Comparison of ENCODE assay signal across 24 cellular contexts in the genomic region with DNA sequence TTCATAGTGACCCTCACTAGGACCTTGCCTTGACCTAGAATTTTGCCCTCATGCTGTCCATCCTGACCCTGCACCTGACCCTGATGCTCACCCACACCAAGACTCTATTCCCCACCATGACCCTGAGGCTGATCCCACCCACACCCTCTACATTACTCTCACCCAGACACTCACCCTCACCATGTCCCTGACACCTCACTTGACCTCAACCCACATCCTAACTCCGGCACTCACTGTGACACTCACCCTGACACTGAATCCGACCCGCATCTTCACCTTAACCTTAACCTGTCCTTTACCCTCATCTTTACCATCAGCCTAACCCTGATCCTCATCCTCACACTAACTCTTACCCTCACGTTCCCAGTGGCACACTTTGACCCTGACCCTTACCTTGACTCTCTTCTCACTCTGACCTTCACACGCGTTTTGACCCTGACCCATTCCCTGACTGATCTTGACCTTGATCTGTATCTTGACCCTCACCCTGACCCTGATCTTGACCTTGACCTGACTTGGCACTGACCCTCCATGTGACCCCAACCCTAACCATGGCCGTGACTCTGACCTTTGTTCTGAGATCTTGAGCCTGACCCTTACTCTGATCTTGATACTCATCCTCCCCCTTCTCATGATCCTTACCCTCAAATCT. TPM values are rescaled to one million over a fixed set of nuclear protein-coding genes. Genes with fewer than 3 reads are reported as not detected.
A peak's percentile ranks its signal among the peaks of the same experiment; 100 is the strongest.
DNase-seq lines count a peak whose midpoint lies in the region; ATAC-seq, FAIRE-seq and TF ChIP-seq lines count a peak whose summit lies in the region.
"Had no signal": no experiment of that assay in that cellular context is flagged by ENCODE, and none has a peak within 500 bp of the region (broad histone marks: within the 10 kb centered on the region; RNA-seq: fewer than 3 reads in every experiment).

No MANE protein-coding gene starts in this region.

- H3K27me3 ChIP-seq in DND-41 (ENCODE audit: insufficient read depth, low read length, poor library complexity) (no peaks in the 10 kb centered on the region), HepG2 (ENCODE audit: control insufficient read depth in 1 of 2, insufficient read depth in 2 of 2, low read length in 2 of 2) (peaks cover 0 to 4% of the 10 kb centered on the region in 2 experiments; a peak in 1 of 5 replicates), gastrocnemius medialis (no peaks in the 10 kb centered on the region)
- H3K27me3 ChIP-seq: BLaER1, MG63 had no signal

- TF ChIP-seq POLR2A in HepG2 (IDR thresholded peaks at IDR 0.05; ENCODE audit: insufficient read depth in 1 of 2, low read depth in 2 of 2, low read length in 2 of 2) (no peak), gastrocnemius medialis (IDR thresholded peaks at IDR 0.05) (no peak)

- ATAC-seq in DND-41 (ENCODE audit: insufficient read depth, low read depth) (peak; percentile 19; the same call in 1 of the 3 replicates), HepG2 (no peak), GM21619 (IDR thresholded peaks at IDR 0.05; ENCODE audit: unreplicated experiment) (no peak), gastrocnemius medialis (no peak)
- ATAC-seq in activated T-helper 17 cell treated with anti-CD3 and anti-CD28 coated beads, Interleukin-2, amount 50 U/mL, for 72 hours (replicated peaks), result peak; percentile 29
- ATAC-seq in stimulated activated memory B cell treated with anti-CD40 and anti-IgM and Interleukin-4, amounts not matched to agents 10 μg/mL and 1 μg/mL and 100 μg/mL, for 72 hours, result peak; percentile 46
- ATAC-seq: GM12878 had no signal

- H3K27ac ChIP-seq in DND-41 (ENCODE audit: low read length), result no peak overlapping the region
- H3K27ac ChIP-seq in HepG2 (ENCODE audit: extremely low read length, insufficient read depth, low read length), result no peak overlapping the region
- H3K27ac ChIP-seq in gastrocnemius medialis, result no peak overlapping the region
- H3K27ac ChIP-seq: BLaER1, SJSA1 had no signal

- DNase-seq in DND-41, result no peak
- DNase-seq in HepG2 (ENCODE audit: low spot score), result no peak
- DNase-seq in gastrocnemius medialis, result no peak
- no peak for DNase-seq in NCI-H2227 treated with DMSO at 0.1 percent for 48 hours (lab: John Stamatoyannopoulos, UW)
- DNase-seq: CD4-positive, alpha-beta memory T cell; COR-L47; EL; GDM1; KBM-7; MG63; NCI-H1105 treated with DMSO at 0.1 percent for 48 hours; NCI-H146; NCI-H2029; NCI-H446 treated with DMSO at 0.1 percent for 48 hours; NCI-H526 treated with DMSO at 0.1 percent for 48 hours; Right ventricle myocardium superior; RPMI8226 had no signal

- H3K36me3 ChIP-seq in DND-41 (ENCODE audit: insufficient read depth, low read length) (no peaks in the 10 kb centered on the region), HepG2 (replicated peaks in 1 of 2; ENCODE audit: control insufficient read depth in 1 of 2, insufficient read depth in 2 of 2, low read length in 2 of 2) (no peaks in the 10 kb centered on the region), gastrocnemius medialis (no peaks in the 10 kb centered on the region)
- H3K36me3 ChIP-seq: BLaER1, MG63, SJSA1 had no signal

- H3K4me2 ChIP-seq in DND-41 (ENCODE audit: insufficient read depth, low read length), result no peak overlapping the region
- no peak overlapping the region for H3K4me2 ChIP-seq in HepG2 (ENCODE audit: low read depth, low read length)
- H3K4me2 ChIP-seq: BLaER1 had no signal

- no peaks in the 10 kb centered on the region for H3K4me1 Mint-ChIP-seq in activated T-helper 17 cell treated with anti-CD3 and anti-CD28 coated beads, Interleukin-2, amount 50 U/mL, for 72 hours
- H3K4me1 Mint-ChIP-seq in stimulated activated memory B cell treated with anti-CD40 and anti-IgM and Interleukin-4, amounts not matched to agents 10 μg/mL and 1 μg/mL and 100 μg/mL, for 72 hours, result no peaks in the 10 kb centered on the region

- H3K79me2 ChIP-seq in DND-41 (ENCODE audit: insufficient read depth, low read length), result no peaks in the 10 kb centered on the region
- no peaks in the 10 kb centered on the region for H3K79me2 ChIP-seq in HepG2 (ENCODE audit: insufficient read depth, low read length)

- no peaks in the 10 kb centered on the region for H3K9me3 Mint-ChIP-seq in activated T-helper 17 cell treated with anti-CD3 and anti-CD28 coated beads, Interleukin-2, amount 50 U/mL, for 72 hours
- H3K9me3 Mint-ChIP-seq in stimulated activated memory B cell treated with anti-CD40 and anti-IgM and Interleukin-4, amounts not matched to agents 10 μg/mL and 1 μg/mL and 100 μg/mL, for 72 hours, result peaks cover 4% of the 10 kb centered on the region
- H3K9me3 Mint-ChIP-seq: CD4-positive, alpha-beta memory T cell had no signal

- TF ChIP-seq CTCF in DND-41 (IDR thresholded peaks at IDR 0.05; ENCODE audit: borderline replicate concordance, extremely low read depth, low read length, poor library complexity, severe bottlenecking), result no peak
- TF ChIP-seq CTCF in HepG2 (CRISPR knock-in tag; IDR thresholded peaks at IDR 0.05), result no peak
- no peak for TF ChIP-seq CTCF in gastrocnemius medialis (IDR thresholded peaks at IDR 0.05 in 4 of 5, conservative IDR thresholded peaks at IDR 0.05 in 1 of 5)

- CTCF ChIA-PET in HepG2 (lab: Yijun Ruan, JAX; ENCODE audit: low intra/inter-chr PET ratio, low total read pairs), result no interaction called here

- intact Hi-C loops in HepG2 (cut with micrococcal nuclease; ENCODE audit: unreplicated experiment), result no loop called here
- intact Hi-C loops in gastrocnemius medialis (cut with DNase I; ENCODE audit: low total_unique reads), result no loop called here

- TF ChIP-seq RAD21 in HepG2 (CRISPR knock-in tag; IDR thresholded peaks at IDR 0.05), result no peak

- POLR2A ChIA-PET in HepG2 (lab: Yijun Ruan, JAX), result no interaction called here

- H3K27ac Mint-ChIP-seq in activated T-helper 17 cell treated with anti-CD3 and anti-CD28 coated beads, Interleukin-2, amount 50 U/mL, for 72 hours, result no peak overlapping the region
- H3K27ac Mint-ChIP-seq in stimulated activated memory B cell treated with anti-CD40 and anti-IgM and Interleukin-4, amounts not matched to agents 10 μg/mL and 1 μg/mL and 100 μg/mL, for 72 hours, result no peak overlapping the region
- H3K27ac Mint-ChIP-seq: CD4-positive, alpha-beta memory T cell had no signal

- H2AFZ ChIP-seq in DND-41 (ENCODE audit: low read depth, low read length) (no peak overlapping the region), HepG2 (ENCODE audit: low read length) (no peak overlapping the region)

- in situ Hi-C loops in HepG2 (cut with HindIII; ENCODE audit: extremely low pct_ligation_motif_present, low pct_unique_long_range_greater_than_20kb), result no loop called here
- in situ Hi-C loops in gastrocnemius medialis (cut with MboI; ENCODE audit: low sequenced_read_pairs in 4 of 4), result no loop called here

- H3K9ac ChIP-seq in DND-41 (ENCODE audit: low read depth, low read length), result no peak overlapping the region
- no peak overlapping the region for H3K9ac ChIP-seq in HepG2 (ENCODE audit: insufficient read depth, low read depth, low read length)
- H3K9ac ChIP-seq: BLaER1 had no signal

- H4K20me1 ChIP-seq in DND-41 (ENCODE audit: insufficient read depth, low read length) (no peaks in the 10 kb centered on the region), HepG2 (ENCODE audit: insufficient read depth, low read length) (no peaks in the 10 kb centered on the region)
- H4K20me1 ChIP-seq: BLaER1 had no signal

- no peak for TF ChIP-seq EP300 in HepG2 (IDR thresholded peaks at IDR 0.05; ENCODE audit: low read depth in 2 of 2, low read length in 2 of 2)
- TF ChIP-seq EP300 in HepG2 (CRISPR knock-in tag; IDR thresholded peaks at IDR 0.05; ENCODE audit: borderline replicate concordance), result no peak

- no peak overlapping the region for H3K4me3 ChIP-seq in DND-41 (ENCODE audit: low read depth in 1 of 2, low read length in 2 of 2)
- no peak overlapping the region for H3K4me3 ChIP-seq in HepG2 (replicated peaks in 1 of 3; ENCODE audit: insufficient read depth in 1 of 3, low read depth in 2 of 3, low read length in 3 of 3)
- no peak overlapping the region for H3K4me3 ChIP-seq in gastrocnemius medialis
- H3K4me3 ChIP-seq: BLaER1, GM12878, MG63, SJSA1 had no signal

- WGBS in HepG2 (ENCODE audit: low lambda C conversion rate), result 33% methylated on average over 7 of the region's 7 CpGs

- no peak overlapping the region for H3K4me3 Mint-ChIP-seq in activated T-helper 17 cell treated with anti-CD3 and anti-CD28 coated beads, Interleukin-2, amount 50 U/mL, for 72 hours
- H3K4me3 Mint-ChIP-seq in stimulated activated memory B cell treated with anti-CD40 and anti-IgM and Interleukin-4, amounts not matched to agents 10 μg/mL and 1 μg/mL and 100 μg/mL, for 72 hours, result no peak overlapping the region
- H3K4me3 Mint-ChIP-seq: CD4-positive, alpha-beta memory T cell had no signal

- H3K4me1 ChIP-seq in DND-41 (ENCODE audit: insufficient read depth, low read length) (no peaks in the 10 kb centered on the region), HepG2 (ENCODE audit: insufficient read depth, low read length) (no peaks in the 10 kb centered on the region), gastrocnemius medialis (no peaks in the 10 kb centered on the region)
- H3K4me1 ChIP-seq: BLaER1, SJSA1 had no signal

- BruUV-seq in HepG2 (replicated peaks; lab: Mats Ljungman, UMichigan), result no TSS peak

- no peak for FAIRE-seq in HepG2 (lab: Jason Lieb, UNC)
- FAIRE-seq: A204.1, GM12878 had no signal

- no peaks in the 10 kb centered on the region for H3K36me3 Mint-ChIP-seq in activated T-helper 17 cell treated with anti-CD3 and anti-CD28 coated beads, Interleukin-2, amount 50 U/mL, for 72 hours (ENCODE audit: low read depth)
- no peaks in the 10 kb centered on the region for H3K36me3 Mint-ChIP-seq in stimulated activated memory B cell treated with anti-CD40 and anti-IgM and Interleukin-4, amounts not matched to agents 10 μg/mL and 1 μg/mL and 100 μg/mL, for 72 hours
- H3K36me3 Mint-ChIP-seq: CD4-positive, alpha-beta memory T cell had no signal

- peaks cover 35% of the 10 kb centered on the region for H3K27me3 Mint-ChIP-seq in activated T-helper 17 cell treated with anti-CD3 and anti-CD28 coated beads, Interleukin-2, amount 50 U/mL, for 72 hours
- H3K27me3 Mint-ChIP-seq in stimulated activated memory B cell treated with anti-CD40 and anti-IgM and Interleukin-4, amounts not matched to agents 10 μg/mL and 1 μg/mL and 100 μg/mL, for 72 hours, result peaks cover 32% of the 10 kb centered on the region

- H3K9me3 ChIP-seq in DND-41 (ENCODE audit: insufficient read depth, low read length, severe bottlenecking) (no peaks in the 10 kb centered on the region), HepG2 (ENCODE audit: low read length) (no peaks in the 10 kb centered on the region), gastrocnemius medialis (no peaks in the 10 kb centered on the region)
- H3K9me3 ChIP-seq: BLaER1, MG63, SJSA1 had no signal

RNA-seq across cellular contexts. Expression of a gene that starts 22.2 kb away (rescaled TPM):
- total RNA-seq in activated T-helper 17 cell treated with anti-CD3 and anti-CD28 coated beads, Interleukin-2, amount 50 U/mL, for 72 hours, result 10 to 100 TPM; 27.1 to 32.6 TPM
- total RNA-seq in HepG2 (2016; rRNA removed; fragmentation: Illumina TruSeq; extraction: Trizol) (22.7 and 23.1 TPM in 2 replicates), gastrocnemius medialis (10 to 100 TPM; 24.1 to 44.3 (median 32.4) TPM)
- 27.5 and 27.9 TPM in 2 replicates for total RNA-seq in HepG2 (2016; cell fraction: cytosol; rRNA removed; fragmentation: Illumina TruSeq; extraction: Trizol; ENCODE audit: low read depth)
- 22.2 TPM in 2 replicates for total RNA-seq in HepG2 (2016; cell fraction: insoluble cytoplasmic fraction; rRNA removed; fragmentation: Illumina TruSeq; extraction: Trizol)
- 40.8 TPM in 2 replicates for total RNA-seq in HepG2 (2016; cell fraction: membrane; rRNA removed; fragmentation: Illumina TruSeq; extraction: Trizol)
- 17.3 and 19.7 TPM in 2 replicates for total RNA-seq in HepG2 (2016; cell fraction: nucleus; rRNA removed; fragmentation: Illumina TruSeq; extraction: Trizol)
- 31.4 and 32.7 TPM in 2 replicates for polyA plus RNA-seq in HepG2 (2011; rRNA removed)
- polyA plus RNA-seq in HepG2 (2011; cell fraction: cytosol; rRNA removed), result 31.5 and 41.4 TPM in 2 replicates
- 11.7 and 14.0 TPM in 2 replicates for polyA plus RNA-seq in HepG2 (2011; cell fraction: nucleus; rRNA removed)
- 22.4 and 22.9 TPM in 2 replicates for polyA plus RNA-seq in HepG2 (2012)
- 31.1 and 35.4 TPM in 2 replicates for polyA plus RNA-seq in HepG2 (2016; cell fraction: cytosol; fragmentation: Illumina TruSeq; extraction: Trizol; ENCODE audit: low read depth)
- 19.7 and 22.1 TPM in 2 replicates for polyA plus RNA-seq in HepG2 (2016; cell fraction: insoluble cytoplasmic fraction; fragmentation: Illumina TruSeq; extraction: Trizol; ENCODE audit: low read depth)
- 35.4 and 35.7 TPM in 2 replicates for polyA plus RNA-seq in HepG2 (2016; cell fraction: membrane; fragmentation: Illumina TruSeq; extraction: Trizol; ENCODE audit: low read depth)
- polyA plus RNA-seq in HepG2 (2016; cell fraction: nucleus; fragmentation: Illumina TruSeq; extraction: Trizol; ENCODE audit: insufficient read depth, low read depth), result 19.1 and 20.3 TPM in 2 replicates
- polyA minus RNA-seq in HepG2 (2011; rRNA and poly(A)+ RNA removed; ENCODE audit: low replicate concordance), result 13.5 and 16.0 TPM in 2 replicates
- 5.9 and 7.1 TPM in 2 replicates for polyA minus RNA-seq in HepG2 (2011; cell fraction: cytosol; rRNA and poly(A)+ RNA removed)
- polyA minus RNA-seq in HepG2 (2011; cell fraction: nucleus; rRNA and poly(A)+ RNA removed), result 22.5 and 28.8 TPM in 2 replicates

Comparison
In these comparisons a context has a peak if more than half of its experiments do, and no peak if none do; other contexts are left out.
1. ATAC-seq: peak in DND-41 (single experiment), activated T-helper 17 cell treated with anti-CD3 and anti-CD28 coated beads, Interleukin-2, amount 50 U/mL, for 72 hours (single experiment) and stimulated activated memory B cell treated with anti-CD40 and anti-IgM and Interleukin-4, amounts not matched to agents 10 μg/mL and 1 μg/mL and 100 μg/mL, for 72 hours (single experiment); none in HepG2 (single experiment), GM21619 (single experiment) and gastrocnemius medialis (0 of 2).